ENCODE assay signal across 11 cellular contexts in genomic region chr1:51303751-51304196, GRCh38. TPM values are rescaled to one million over a fixed set of nuclear protein-coding genes. Genes with fewer than 3 reads are reported as not detected.
A peak's percentile ranks its signal among the peaks of the same experiment; 100 is the strongest.
DNase-seq lines count a peak whose midpoint lies in the region; ATAC-seq and TF ChIP-seq lines count a peak whose summit lies in the region.
"Had no signal": no experiment of that assay in that cellular context is flagged by ENCODE, and none has a peak within 500 bp of the region (broad histone marks: within the 10 kb centered on the region; RNA-seq: fewer than 3 reads in every experiment).

No MANE protein-coding gene starts in this region.

- intact Hi-C loops in activated T-helper 2 cell treated with anti-CD3 and anti-CD28 coated beads, Interferon-gamma antibody, Interleukin-2, Interleukin-4, amounts not matched to agents 10 μg/mL and 5 μg/mL and 100 μg/mL, durations not matched to agents 14 hours and 24 hours and 36 hours (cut with micrococcal nuclease), result no loop called here

- H3K36me3 ChIP-seq in MG63, result no peaks in the 10 kb centered on the region

- DNase-seq in GM12865 (ENCODE audit: low read depth) (peak; percentile 61), SK-N-DZ (ENCODE audit: low spot score) (no peak), MG63 (no peak)
- no peak for DNase-seq in activated T-helper 2 cell treated with anti-CD3 and anti-CD28 coated beads, Interferon-gamma antibody, Interleukin-2, Interleukin-4, amounts not matched to agents 10 μg/mL and 5 μg/mL and 100 μg/mL, durations not matched to agents 14 hours and 24 hours and 36 hours (ENCODE audit: low spot score)
- no peak for DNase-seq in activated effector memory CD4-positive, alpha-beta T cell treated with Interleukin-2 at 50 U/mL for 16 hours
- DNase-seq: left cardiac atrium, NCI-H1105, T-helper 1 cell had no signal

- H3K9me3 Mint-ChIP-seq in activated T-helper 2 cell treated with anti-CD3 and anti-CD28 coated beads, Interferon-gamma antibody, Interleukin-2, Interleukin-4, amounts not matched to agents 10 μg/mL and 5 μg/mL and 100 μg/mL, durations not matched to agents 14 hours and 24 hours and 36 hours, result no peaks in the 10 kb centered on the region
- H3K9me3 Mint-ChIP-seq in nephron, result no peaks in the 10 kb centered on the region

- no peak overlapping the region for H3K4me3 Mint-ChIP-seq in activated T-helper 2 cell treated with anti-CD3 and anti-CD28 coated beads, Interferon-gamma antibody, Interleukin-2, Interleukin-4, amounts not matched to agents 10 μg/mL and 5 μg/mL and 100 μg/mL, durations not matched to agents 14 hours and 24 hours and 36 hours (ENCODE audit: low read depth)
- H3K4me3 Mint-ChIP-seq in nephron, result no peak overlapping the region

- no peaks in the 10 kb centered on the region for H3K36me3 Mint-ChIP-seq in activated T-helper 2 cell treated with anti-CD3 and anti-CD28 coated beads, Interferon-gamma antibody, Interleukin-2, Interleukin-4, amounts not matched to agents 10 μg/mL and 5 μg/mL and 100 μg/mL, durations not matched to agents 14 hours and 24 hours and 36 hours (ENCODE audit: low read depth)
- H3K36me3 Mint-ChIP-seq in nephron (ENCODE audit: low read depth), result no peaks in the 10 kb centered on the region

- peak; percentile 35 for ATAC-seq in HG02852 (IDR thresholded peaks at IDR 0.05; ENCODE audit: unreplicated experiment)
- no peak for ATAC-seq in HG03469 (IDR thresholded peaks at IDR 0.05; ENCODE audit: unreplicated experiment)

- peak overlapping the region; percentile 75 for H3K27ac Mint-ChIP-seq in activated T-helper 2 cell treated with anti-CD3 and anti-CD28 coated beads, Interferon-gamma antibody, Interleukin-2, Interleukin-4, amounts not matched to agents 10 μg/mL and 5 μg/mL and 100 μg/mL, durations not matched to agents 14 hours and 24 hours and 36 hours
- H3K27ac Mint-ChIP-seq in nephron, result peak overlapping the region; percentile 9 to 77 (median 32)

- peaks cover 25% of the 10 kb centered on the region for H3K4me1 Mint-ChIP-seq in activated T-helper 2 cell treated with anti-CD3 and anti-CD28 coated beads, Interferon-gamma antibody, Interleukin-2, Interleukin-4, amounts not matched to agents 10 μg/mL and 5 μg/mL and 100 μg/mL, durations not matched to agents 14 hours and 24 hours and 36 hours (ENCODE audit: low read depth)
- peaks cover 5% of the 10 kb centered on the region for H3K4me1 Mint-ChIP-seq in nephron

- no peaks in the 10 kb centered on the region for H3K9me3 ChIP-seq in MG63

- H3K27me3 Mint-ChIP-seq in activated T-helper 2 cell treated with anti-CD3 and anti-CD28 coated beads, Interferon-gamma antibody, Interleukin-2, Interleukin-4, amounts not matched to agents 10 μg/mL and 5 μg/mL and 100 μg/mL, durations not matched to agents 14 hours and 24 hours and 36 hours (ENCODE audit: low read depth), result no peaks in the 10 kb centered on the region
- peaks cover 11% of the 10 kb centered on the region for H3K27me3 Mint-ChIP-seq in nephron (ENCODE audit: low read depth)

- no peaks in the 10 kb centered on the region for H3K27me3 ChIP-seq in MG63

- H3K4me3 ChIP-seq in GM12865 (ENCODE audit: low read depth, low read length) (no peak overlapping the region), MG63 (no peak overlapping the region)

- TF ChIP-seq CTCF in GM12865 (IDR thresholded peaks at IDR 0.05; ENCODE audit: insufficient read depth, low read depth, low read length, missing control alignments) (no peak), nephron (IDR thresholded peaks at IDR 0.05; ENCODE audit: unreplicated experiment in 3 of 3) (no peak)

RNA-seq across cellular contexts. Expression of gene TTC39A, which starts 26.6 kb away (rescaled TPM):
- 0.41 and 0.44 TPM in 2 replicates for total RNA-seq in activated T-helper 2 cell treated with anti-CD3 and anti-CD28 coated beads, Interferon-gamma antibody, Interleukin-2, Interleukin-4, amounts not matched to agents 10 μg/mL and 5 μg/mL and 100 μg/mL, durations not matched to agents 14 hours and 24 hours and 36 hours
- 10.2 and 14.4 TPM in 2 replicates for polyA plus RNA-seq in SK-N-DZ (2014; cell fraction: cytosol; rRNA removed)
- 6.7 and 9.2 TPM in 2 replicates for polyA plus RNA-seq in SK-N-DZ (2014; cell fraction: nucleus; rRNA removed)
- total RNA-seq in MG63 (2014; rRNA removed; shearing (Covaris generic); ENCODE audit: low replicate concordance), result 0.82 TPM in 1 of 2 replicates, not detected in the other
